In genomic region chr7:131219277-131220041, GRCh38 we compare ENCODE assay signal across 9 cellular contexts.
A peak's percentile ranks its signal among the peaks of the same experiment; 100 is the strongest.
DNase-seq lines count a peak whose midpoint lies in the region; ATAC-seq and TF ChIP-seq lines count a peak whose summit lies in the region.
"Had no signal": no experiment of that assay in that cellular context is flagged by ENCODE, and none has a peak within 500 bp of the region (broad histone marks: within the 10 kb centered on the region; RNA-seq: fewer than 3 reads in every experiment).

No MANE protein-coding gene starts in this region.

- H3K4me3 Mint-ChIP-seq in CD14-positive monocyte = peak overlapping the region; percentile 42 to 70
- H3K4me3 Mint-ChIP-seq in endodermal cell = no peak overlapping the region
- H3K4me3 Mint-ChIP-seq in naive thymus-derived CD4-positive, alpha-beta T cell = no peak overlapping the region
- H3K4me3 Mint-ChIP-seq: CD4-positive, CD25-positive, alpha-beta regulatory T cell had no signal

- peak; percentile 70 for ATAC-seq in naive thymus-derived CD4-positive, alpha-beta T cell
- no peak for ATAC-seq in omental fat pad (ENCODE audit: low FRiP score)
- no peak for ATAC-seq in GM21528 (IDR thresholded peaks at IDR 0.05; ENCODE audit: low FRiP score, unreplicated experiment)
- no peak for ATAC-seq in PC-3

- H3K9me3 ChIP-seq in HUES6 (ENCODE audit: control insufficient read depth, insufficient read depth, low read depth, low read length) = no peaks in the 10 kb centered on the region; the same call in 1 of the 2 replicates
- no peaks in the 10 kb centered on the region for H3K9me3 ChIP-seq in endodermal cell (ENCODE audit: control insufficient read depth, low read length)
- H3K9me3 ChIP-seq in naive thymus-derived CD4-positive, alpha-beta T cell (ENCODE audit: control insufficient read depth in 2 of 3, low read length in 3 of 3) = no peaks in the 10 kb centered on the region
- H3K9me3 ChIP-seq in PC-3 (ENCODE audit: low read length) = no peaks in the 10 kb centered on the region

- peak overlapping the region; percentile 73; the same call in 1 of the 2 replicates for H3K27ac ChIP-seq in HUES6 (ENCODE audit: low read depth, low read length)
- H3K27ac ChIP-seq in endodermal cell (ENCODE audit: low read depth, low read length) = peak overlapping the region; percentile 88
- H3K27ac ChIP-seq in naive thymus-derived CD4-positive, alpha-beta T cell (ENCODE audit: low read depth, low read length) = no peak overlapping the region
- no peak overlapping the region for H3K27ac ChIP-seq in PC-3 (ENCODE audit: low read length)

- peak; percentile 78 for DNase-seq in CD14-positive monocyte (ENCODE audit: low spot score)
- DNase-seq in endodermal cell = peak; percentile 50
- DNase-seq in naive thymus-derived CD4-positive, alpha-beta T cell = no peak
- no peak for DNase-seq in omental fat pad (ENCODE audit: low spot score)
- no peak for DNase-seq in activated CD4-positive, alpha-beta T cell treated with anti-CD3 and anti-CD28 coated beads, Interleukin-2, amount 50 U/mL, for 1 hour
- DNase-seq in PC-3 = no peak
- DNase-seq: CD4-positive, CD25-positive, alpha-beta regulatory T cell had no signal

- H3K27ac Mint-ChIP-seq in CD14-positive monocyte (peak overlapping the region; percentile 86 to 98 (median 95)), endodermal cell (peak overlapping the region; percentile 84)
- H3K27ac Mint-ChIP-seq in naive thymus-derived CD4-positive, alpha-beta T cell = no peak overlapping the region

- POLR2A ChIA-PET in naive thymus-derived CD4-positive, alpha-beta T cell (lab: Charles Lee) = no interaction called here
- POLR2A ChIA-PET in PC-3 (lab: Charles Lee; ENCODE audit: unreplicated experiment) = no interaction called here

- H3K9me3 Mint-ChIP-seq in CD14-positive monocyte (peaks cover 0 to 4% (median 0%) of the 10 kb centered on the region in 7 donors), endodermal cell (no peaks in the 10 kb centered on the region)
- H3K9me3 Mint-ChIP-seq in naive thymus-derived CD4-positive, alpha-beta T cell = peaks cover 0 to 15% (median 1%) of the 10 kb centered on the region in 11 donors

- H3K9ac ChIP-seq in HUES6 (ENCODE audit: low read length) (no peak overlapping the region), endodermal cell (ENCODE audit: extremely low read depth, low read length, poor library complexity, severe bottlenecking) (no peak overlapping the region), PC-3 (ENCODE audit: low read length) (no peak overlapping the region)

- intact Hi-C loops in CD14-positive monocyte (cut with micrococcal nuclease) = loop anchor here in 1 of 2 donors (10.0 kb wide), 1 partner anchor 65 kb away; no protein-coding TSS in a partner anchor
- intact Hi-C loops in naive thymus-derived CD4-positive, alpha-beta T cell (cut with micrococcal nuclease) = no loop called here
- intact Hi-C loops in PC-3 (cut with micrococcal nuclease) = no loop called here

- CTCF ChIA-PET in naive thymus-derived CD4-positive, alpha-beta T cell (lab: Charles Lee) = no interaction called here
- CTCF ChIA-PET in PC-3 (lab: Charles Lee) = no interaction called here

- H3K4me3 ChIP-seq in HUES6 (ENCODE audit: low read depth, low read length) (no peak overlapping the region), endodermal cell (ENCODE audit: low read length) (no peak overlapping the region), PC-3 (ENCODE audit: low read length) (no peak overlapping the region)
- no peak overlapping the region for H3K4me3 ChIP-seq in naive thymus-derived CD4-positive, alpha-beta T cell (ENCODE audit: low read length)

- no peaks in the 10 kb centered on the region for H3K27me3 ChIP-seq in HUES6 (ENCODE audit: control insufficient read depth, insufficient read depth, low read length)
- no peaks in the 10 kb centered on the region for H3K27me3 ChIP-seq in endodermal cell (ENCODE audit: control insufficient read depth, insufficient read depth, low read length, poor library complexity, severe bottlenecking)
- no peaks in the 10 kb centered on the region for H3K27me3 ChIP-seq in naive thymus-derived CD4-positive, alpha-beta T cell (ENCODE audit: control insufficient read depth in 2 of 2, insufficient read depth in 2 of 2, low read length in 2 of 2)
- H3K27me3 ChIP-seq in PC-3 (ENCODE audit: low read length) = no peaks in the 10 kb centered on the region

- no peaks in the 10 kb centered on the region for H4K20me1 ChIP-seq in PC-3 (ENCODE audit: low read length)

- H2AFZ ChIP-seq in PC-3 (ENCODE audit: low read length) = no peak overlapping the region

- H3K27me3 Mint-ChIP-seq in CD14-positive monocyte (ENCODE audit: low read depth in 3 of 3) (no peaks in the 10 kb centered on the region), endodermal cell (ENCODE audit: insufficient read depth) (no peaks in the 10 kb centered on the region)
- peaks cover 0 to 3% (median 0%) of the 10 kb centered on the region in 5 donors for H3K27me3 Mint-ChIP-seq in naive thymus-derived CD4-positive, alpha-beta T cell
- H3K27me3 Mint-ChIP-seq: CD4-positive, CD25-positive, alpha-beta regulatory T cell had no signal

- no peaks in the 10 kb centered on the region for H3K9me2 ChIP-seq in PC-3 (replicated peaks; ENCODE audit: low read length)

- WGBS in endodermal cell (ENCODE audit: insufficient coverage in 1 of 2, insufficient read length in 1 of 2), 2 experiments = 59 to 74% methylated on average over 5 to 8 of the region's 8 CpGs

- BruUV-seq in PC-3 (replicated peaks; lab: Mats Ljungman, UMichigan) = no TSS peak

- H3K4me1 ChIP-seq in HUES6 (ENCODE audit: control insufficient read depth, insufficient read depth, low read length) = peaks cover 13% of the 10 kb centered on the region
- H3K4me1 ChIP-seq in endodermal cell (ENCODE audit: control insufficient read depth, insufficient read depth, low read length) = no peaks in the 10 kb centered on the region
- no peaks in the 10 kb centered on the region for H3K4me1 ChIP-seq in naive thymus-derived CD4-positive, alpha-beta T cell (ENCODE audit: control insufficient read depth in 2 of 2, insufficient read depth in 2 of 2, low read length in 2 of 2)
- no peaks in the 10 kb centered on the region for H3K4me1 ChIP-seq in PC-3 (ENCODE audit: insufficient read depth, low read length)

- H3K4me1 Mint-ChIP-seq in CD14-positive monocyte (peaks cover 26% of the 10 kb centered on the region), endodermal cell (peaks cover 3% of the 10 kb centered on the region)
- H3K4me1 Mint-ChIP-seq in naive thymus-derived CD4-positive, alpha-beta T cell = peaks cover 0 to 16% (median 11%) of the 10 kb centered on the region in 7 donors
- H3K4me1 Mint-ChIP-seq: CD4-positive, CD25-positive, alpha-beta regulatory T cell had no signal

- no peaks in the 10 kb centered on the region for H3K79me2 ChIP-seq in PC-3 (ENCODE audit: low read length)

- TF ChIP-seq CTCF in CD14-positive monocyte (IDR thresholded peaks at IDR 0.05) = no peak
- TF ChIP-seq CTCF in endodermal cell (conservative IDR thresholded peaks at IDR 0.05) = no peak
- TF ChIP-seq CTCF in omental fat pad (IDR thresholded peaks at IDR 0.05) = no peak
- TF ChIP-seq CTCF in PC-3 (conservative IDR thresholded peaks at IDR 0.05; ENCODE audit: low read depth, low read length) = no peak

- H3F3A ChIP-seq in PC-3 (ENCODE audit: low read length, unreplicated experiment) = no peaks in the 10 kb centered on the region

- H3K36me3 Mint-ChIP-seq in CD14-positive monocyte (no peaks in the 10 kb centered on the region), endodermal cell (ENCODE audit: low read depth) (no peaks in the 10 kb centered on the region)
- peaks cover 0 to 13% (median 0%) of the 10 kb centered on the region in 5 donors for H3K36me3 Mint-ChIP-seq in naive thymus-derived CD4-positive, alpha-beta T cell
- H3K36me3 Mint-ChIP-seq: CD4-positive, CD25-positive, alpha-beta regulatory T cell had no signal

- H3K36me3 ChIP-seq in HUES6 (ENCODE audit: control insufficient read depth, insufficient read depth, low read length) = no peaks in the 10 kb centered on the region
- no peaks in the 10 kb centered on the region for H3K36me3 ChIP-seq in endodermal cell (ENCODE audit: control insufficient read depth, insufficient read depth, low read length)
- H3K36me3 ChIP-seq in naive thymus-derived CD4-positive, alpha-beta T cell (ENCODE audit: control insufficient read depth in 2 of 3, insufficient read depth in 3 of 3, low read length in 3 of 3) = no peaks in the 10 kb centered on the region
- H3K36me3 ChIP-seq in PC-3 (ENCODE audit: low read depth, low read length) = no peaks in the 10 kb centered on the region

- no peak overlapping the region for H3K4me2 ChIP-seq in PC-3 (ENCODE audit: low read length)

Comparison
In these comparisons a context has a peak if more than half of its experiments do, and no peak if none do; other contexts are left out.
1. DNase-seq: peak in CD14-positive monocyte (single experiment) and endodermal cell (single experiment); none in naive thymus-derived CD4-positive, alpha-beta T cell (0 of 9), omental fat pad (single experiment), activated CD4-positive, alpha-beta T cell treated with anti-CD3 and anti-CD28 coated beads, Interleukin-2, amount 50 U/mL, for 1 hour (single experiment) and PC-3 (single experiment).
2. H3K27ac Mint-ChIP-seq: peak in CD14-positive monocyte (7 of 7) and endodermal cell (single experiment); none in naive thymus-derived CD4-positive, alpha-beta T cell (0 of 9).
3. H3K4me3 Mint-ChIP-seq: peak in CD14-positive monocyte (2 of 2); none in endodermal cell (single experiment) and naive thymus-derived CD4-positive, alpha-beta T cell (0 of 10).
4. H3K27ac ChIP-seq: peak in HUES6 (single experiment) and endodermal cell (single experiment); none in naive thymus-derived CD4-positive, alpha-beta T cell (single experiment) and PC-3 (single experiment).